ENCODE assay signal across 1 cellular context in the genomic region with DNA sequence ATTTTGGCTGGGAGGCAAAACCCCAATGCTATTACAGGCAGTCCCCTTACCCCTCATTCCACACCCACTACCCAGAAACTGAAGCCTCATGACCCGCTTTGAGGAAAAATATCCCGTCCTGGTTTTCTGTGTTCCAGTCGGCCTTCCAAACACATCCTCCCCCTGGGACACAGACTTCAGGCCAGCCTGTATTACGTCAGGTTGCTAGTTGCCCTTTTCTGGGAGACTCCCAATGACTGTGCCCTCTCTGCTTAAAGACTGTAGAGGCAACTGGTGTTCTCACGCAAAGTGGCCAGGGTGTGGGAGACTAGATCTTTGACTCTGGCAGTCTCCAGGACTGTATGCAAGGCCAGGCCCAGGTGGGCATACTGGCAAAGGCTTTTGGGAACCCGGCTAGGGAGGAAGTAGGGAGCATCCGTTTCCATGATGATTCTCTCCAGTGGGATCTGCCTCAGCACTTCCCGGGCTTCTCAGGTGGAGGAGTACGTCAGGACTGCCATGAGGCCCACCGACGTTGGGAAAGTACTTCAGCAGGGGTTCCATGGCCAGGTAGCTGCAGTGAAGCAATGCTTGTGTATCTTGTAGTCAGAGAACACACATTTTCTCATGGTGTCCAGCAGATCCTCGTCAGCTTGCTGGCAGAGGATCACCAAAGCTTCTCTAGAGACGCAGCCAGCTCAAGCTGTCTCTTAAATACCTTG.
TF ChIP-seq lines count a peak whose summit lies in the region.

No MANE protein-coding gene starts in this region.

TF ChIP-seq in K562, 482 proteins besides CTCF, POLR2A, EP300 and RAD21:
- TF ChIP-seq, protein P1, sequence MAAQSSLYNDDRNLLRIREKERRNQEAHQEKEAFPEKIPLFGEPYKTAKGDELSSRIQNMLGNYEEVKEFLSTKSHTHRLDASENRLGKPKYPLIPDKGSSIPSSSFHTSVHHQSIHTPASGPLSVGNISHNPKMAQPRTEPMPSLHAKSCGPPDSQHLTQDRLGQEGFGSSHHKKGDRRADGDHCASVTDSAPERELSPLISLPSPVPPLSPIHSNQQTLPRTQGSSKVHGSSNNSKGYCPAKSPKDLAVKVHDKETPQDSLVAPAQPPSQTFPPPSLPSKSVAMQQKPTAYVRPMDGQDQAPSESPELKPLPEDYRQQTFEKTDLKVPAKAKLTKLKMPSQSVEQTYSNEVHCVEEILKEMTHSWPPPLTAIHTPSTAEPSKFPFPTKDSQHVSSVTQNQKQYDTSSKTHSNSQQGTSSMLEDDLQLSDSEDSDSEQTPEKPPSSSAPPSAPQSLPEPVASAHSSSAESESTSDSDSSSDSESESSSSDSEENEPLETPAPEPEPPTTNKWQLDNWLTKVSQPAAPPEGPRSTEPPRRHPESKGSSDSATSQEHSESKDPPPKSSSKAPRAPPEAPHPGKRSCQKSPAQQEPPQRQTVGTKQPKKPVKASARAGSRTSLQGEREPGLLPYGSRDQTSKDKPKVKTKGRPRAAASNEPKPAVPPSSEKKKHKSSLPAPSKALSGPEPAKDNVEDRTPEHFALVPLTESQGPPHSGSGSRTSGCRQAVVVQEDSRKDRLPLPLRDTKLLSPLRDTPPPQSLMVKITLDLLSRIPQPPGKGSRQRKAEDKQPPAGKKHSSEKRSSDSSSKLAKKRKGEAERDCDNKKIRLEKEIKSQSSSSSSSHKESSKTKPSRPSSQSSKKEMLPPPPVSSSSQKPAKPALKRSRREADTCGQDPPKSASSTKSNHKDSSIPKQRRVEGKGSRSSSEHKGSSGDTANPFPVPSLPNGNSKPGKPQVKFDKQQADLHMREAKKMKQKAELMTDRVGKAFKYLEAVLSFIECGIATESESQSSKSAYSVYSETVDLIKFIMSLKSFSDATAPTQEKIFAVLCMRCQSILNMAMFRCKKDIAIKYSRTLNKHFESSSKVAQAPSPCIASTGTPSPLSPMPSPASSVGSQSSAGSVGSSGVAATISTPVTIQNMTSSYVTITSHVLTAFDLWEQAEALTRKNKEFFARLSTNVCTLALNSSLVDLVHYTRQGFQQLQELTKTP (IDR thresholded peaks at IDR 0.05; ENCODE audit: low read depth in 1 of 2, partially characterized antibody in 2 of 2) = no peak
- TF ChIP-seq PHF8 (IDR thresholded peaks at IDR 0.05; ENCODE audit: borderline replicate concordance, low read length) (0 out of 2 replicates have a peak, but pooled peaks have one; percentile 11), POLR2AphosphoS2 (IDR thresholded peaks at IDR 0.05; ENCODE audit: low read length) (no peak), PURB (CRISPR knock-in tag; IDR thresholded peaks at IDR 0.05; ENCODE audit: low read depth) (no peak)
TF ChIP-seq in K562: peak in this region for 1.
